Comparison of ENCODE assay signal across 9 cellular contexts in the genomic region with DNA sequence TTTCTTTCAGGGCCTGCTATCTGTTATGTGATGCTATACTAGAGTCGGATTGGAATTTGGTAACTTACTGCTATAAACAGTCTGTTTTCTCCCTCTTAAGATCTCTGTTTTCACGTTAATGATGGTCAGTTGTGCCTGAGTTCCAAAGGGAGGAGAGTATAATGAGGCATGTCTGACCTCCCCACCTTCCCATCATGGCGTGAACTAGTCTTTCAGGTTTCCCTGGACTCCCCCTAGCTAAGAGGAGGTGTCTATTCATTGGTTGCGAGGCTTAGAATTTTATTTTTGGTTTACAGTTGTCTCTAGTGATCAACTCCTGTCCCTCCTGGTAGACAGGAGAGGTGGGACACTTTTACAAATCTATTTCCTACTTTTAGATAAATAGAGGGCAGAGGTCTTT.
"Had no signal": no experiment of that assay in that cellular context is flagged by ENCODE, and none has a peak within 500 bp of the region (broad histone marks: within the 10 kb centered on the region; RNA-seq: fewer than 3 reads in every experiment).

No MANE protein-coding gene starts in this region.

- H3K9me3 ChIP-seq: HAP-1 had no signal

- H3K4me1 ChIP-seq: HAP-1 had no signal

- H3K4me1 Mint-ChIP-seq: IgD-negative memory B cell had no signal

- H3K9me3 Mint-ChIP-seq: HFFc6, IgD-negative memory B cell had no signal

- H3K36me3 ChIP-seq: HAP-1 had no signal

- H3K27ac Mint-ChIP-seq: HFFc6, IgD-negative memory B cell had no signal

- H3K27ac ChIP-seq: HL-60 had no signal

- ATAC-seq: HCT116, HepG2 had no signal

- DNase-seq: GOT3, H7, HFFc6, KBM-7 had no signal

- H3K4me3 Mint-ChIP-seq: HFFc6 had no signal

- H3K4me3 ChIP-seq: HAP-1 had no signal

- H3K36me3 Mint-ChIP-seq: IgD-negative memory B cell had no signal
